15 cellular contexts compared by ENCODE assay signal in the genomic region with DNA sequence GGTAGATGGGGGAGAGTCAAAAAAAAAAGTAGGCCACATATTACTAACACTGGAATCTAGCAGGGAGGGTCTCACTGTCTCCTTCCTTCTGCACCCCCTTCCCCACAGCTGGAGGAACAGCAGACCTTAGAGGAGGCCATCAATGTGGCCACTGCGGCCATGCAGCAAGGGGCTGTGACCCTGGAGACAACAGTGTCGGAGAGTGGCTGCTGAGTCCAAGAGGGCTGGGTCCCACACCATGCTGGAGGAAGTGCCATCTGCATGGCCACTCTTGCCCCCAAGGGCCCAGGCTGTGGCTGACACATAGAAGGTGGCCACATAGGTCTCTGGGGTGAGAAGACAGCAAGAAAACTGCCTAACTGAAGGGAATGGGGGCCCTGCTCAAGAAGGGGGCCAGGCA.
"Had no signal": no experiment of that assay in that cellular context is flagged by ENCODE, and none has a peak within 500 bp of the region (broad histone marks: within the 10 kb centered on the region; RNA-seq: fewer than 3 reads in every experiment).

No MANE protein-coding gene starts in this region.

- DNase-seq: activated B cell treated with CpG ODN at 0.5 μM for 24 hours, amniotic stem cell, brain microvascular endothelial cell, colonic mucosa, esophagus squamous epithelium, foreskin melanocyte, heart right ventricle, T1000 had no signal

- ATAC-seq: gastroesophageal sphincter had no signal

- H3K27me3 Mint-ChIP-seq: activated B cell treated with CpG ODN at 0.5 μM for 24 hours; activated CD8-positive, alpha-beta T cell treated with anti-CD3 and anti-CD28 coated beads for 36 hours; activated naive CD8-positive, alpha-beta T cell; activated T-helper 17 cell treated with anti-CD3 and anti-CD28 coated beads, Interleukin-2, amount 50 U/mL, for 72 hours had no signal

- H3K9me3 Mint-ChIP-seq: activated B cell treated with CpG ODN at 0.5 μM for 24 hours; activated CD8-positive, alpha-beta T cell treated with anti-CD3 and anti-CD28 coated beads for 36 hours; activated T-cell treated with anti-CD3 and anti-CD28 coated beads, Interleukin-2, amount 50 U/mL, for 4 hours; activated T-helper 17 cell treated with anti-CD3 and anti-CD28 coated beads, Interleukin-2, amount 50 U/mL, for 72 hours had no signal

- H3K4me3 ChIP-seq: colonic mucosa, esophagus squamous epithelium, gastroesophageal sphincter, heart right ventricle had no signal

- H3K4me3 Mint-ChIP-seq: activated B cell treated with CpG ODN at 0.5 μM for 24 hours; activated CD8-positive, alpha-beta T cell treated with anti-CD3 and anti-CD28 coated beads for 36 hours; activated naive CD8-positive, alpha-beta T cell; activated T-cell treated with anti-CD3 and anti-CD28 coated beads, Interleukin-2, amount 50 U/mL, for 4 hours; activated T-helper 17 cell treated with anti-CD3 and anti-CD28 coated beads, Interleukin-2, amount 50 U/mL, for 72 hours had no signal

- H3K4me1 ChIP-seq: colonic mucosa had no signal

- H3K27ac ChIP-seq: brain microvascular endothelial cell, colonic mucosa, epithelial cell of prostate, esophagus squamous epithelium, gastroesophageal sphincter, heart right ventricle, WERI-Rb-1 had no signal

- H3K27ac Mint-ChIP-seq: activated CD8-positive, alpha-beta T cell treated with anti-CD3 and anti-CD28 coated beads for 36 hours; activated naive CD8-positive, alpha-beta T cell; activated T-helper 17 cell treated with anti-CD3 and anti-CD28 coated beads, Interleukin-2, amount 50 U/mL, for 72 hours had no signal

- H3K27me3 ChIP-seq: brain microvascular endothelial cell, colonic mucosa, esophagus squamous epithelium, gastroesophageal sphincter, heart right ventricle had no signal

- H3K9me3 ChIP-seq: colonic mucosa, esophagus squamous epithelium, gastroesophageal sphincter, heart right ventricle had no signal

- H3K36me3 ChIP-seq: colonic mucosa had no signal
